ENCODE assay signal across 23 cellular contexts in genomic region chr1:114549137-114549536, GRCh38. TPM values are rescaled to one million over a fixed set of nuclear protein-coding genes. Genes with fewer than 3 reads are reported as not detected.
DNase-seq lines count a peak whose midpoint lies in the region; ATAC-seq and TF ChIP-seq lines count a peak whose summit lies in the region.
"Had no signal": no experiment of that assay in that cellular context is flagged by ENCODE, and none has a peak within 500 bp of the region (broad histone marks: within the 10 kb centered on the region; RNA-seq: fewer than 3 reads in every experiment).

No MANE protein-coding gene starts in this region.

- H3K4me3 ChIP-seq in HL-60 (replicated peaks; ENCODE audit: insufficient read depth, low read length) (no peak overlapping the region), cardiac fibroblast (replicated peaks in 1 of 2; ENCODE audit: low read depth in 2 of 2, low read length in 2 of 2) (no peak overlapping the region), lower lobe of right lung (no peak overlapping the region), Karpas-422 (ENCODE audit: low read length) (no peak overlapping the region), prostate gland (no peak overlapping the region)
- H3K4me3 ChIP-seq: heart left ventricle, ovary, right atrium auricular region, SJSA1, testis, vagina had no signal

- no peak overlapping the region for H3K4me2 ChIP-seq in Karpas-422 (ENCODE audit: low read depth, low read length, poor library complexity, severe bottlenecking)

- H3K27ac ChIP-seq in HL-60 (replicated peaks) (no peak overlapping the region), lower lobe of right lung (no peak overlapping the region), Karpas-422 (ENCODE audit: low read length) (no peak overlapping the region), prostate gland (no peak overlapping the region)
- H3K27ac ChIP-seq: heart left ventricle, ovary, right atrium auricular region, SJSA1, testis, vagina had no signal

- WGBS in prostate gland, result 67% methylated on average over 4 of the region's 4 CpGs

- DNase-seq in HL-60 (ENCODE audit: low read depth in 1 of 2, low spot score in 1 of 2) (peak; percentile 43 to 54), NOMO-1 treated with DMSO at 0.1 percent for 48 hours (lab: John Stamatoyannopoulos, UW; ENCODE audit: unreplicated experiment) (peak; percentile 68), cardiac fibroblast (ENCODE audit: low read depth in 2 of 2) (peak; percentile 8 to 24), lower lobe of right lung (no peak), NCI-H1105 treated with DMSO at 0.1 percent for 48 hours (lab: John Stamatoyannopoulos, UW) (no peak), Karpas-422 (no peak), prostate gland (ENCODE audit: low spot score) (no peak)
- DNase-seq: activated T-cell treated with anti-CD3 and anti-CD28 coated beads, Interleukin-2, amount 50 U/mL, for 4 hours; C1 segment of cervical spinal cord; dermis blood vessel endothelial cell; H9; heart left ventricle; left ventricle myocardium superior; NCI-H1417; NCI-H446 treated with DMSO at 0.1 percent for 48 hours; ovary; stimulated activated CD4-positive, alpha-beta T cell treated with anti-CD3 and anti-CD28 coated beads, Interleukin-4, amount 100 ng/mL, for 1 hour; stimulated activated naive B cell treated with anti-CD40 and anti-IgM and Interleukin-4, amounts not matched to agents 10 μg/mL and 1 μg/mL and 100 μg/mL, for 72 hours; testis had no signal

- no peaks in the 10 kb centered on the region for H3K79me2 ChIP-seq in Karpas-422 (ENCODE audit: low read length)

- no peak overlapping the region for H2AFZ ChIP-seq in Karpas-422 (ENCODE audit: low read length)

- H3K9me2 ChIP-seq in Karpas-422 (replicated peaks; ENCODE audit: insufficient read depth, low read length), result no peaks in the 10 kb centered on the region

- H3K36me3 ChIP-seq in lower lobe of right lung (no peaks in the 10 kb centered on the region), Karpas-422 (ENCODE audit: insufficient read depth, low read length) (no peaks in the 10 kb centered on the region), prostate gland (no peaks in the 10 kb centered on the region)
- H3K36me3 ChIP-seq: heart left ventricle, ovary, right atrium auricular region, SJSA1, vagina had no signal

- TF ChIP-seq CTCF in HL-60 (IDR thresholded peaks at IDR 0.05; ENCODE audit: insufficient read depth, low read length) (no peak), cardiac fibroblast (IDR thresholded peaks at IDR 0.05; ENCODE audit: low read depth, low read length) (no peak), lower lobe of right lung (IDR thresholded peaks at IDR 0.05) (no peak), prostate gland (IDR thresholded peaks at IDR 0.05) (no peak)

- H3K4me1 ChIP-seq in lower lobe of right lung (no peaks in the 10 kb centered on the region), Karpas-422 (ENCODE audit: low read length) (no peaks in the 10 kb centered on the region), prostate gland (replicated peaks) (no peaks in the 10 kb centered on the region)
- H3K4me1 ChIP-seq: heart left ventricle, right atrium auricular region, SJSA1, testis, vagina had no signal

- H3K27me3 ChIP-seq in HL-60 (ENCODE audit: insufficient read depth, poor library complexity, severe bottlenecking), result no peaks in the 10 kb centered on the region
- H3K27me3 ChIP-seq in lower lobe of right lung (ENCODE audit: low read depth), result no peaks in the 10 kb centered on the region
- H3K27me3 ChIP-seq in Karpas-422 (ENCODE audit: low read length), result no peaks in the 10 kb centered on the region; the same call in 1 of the 2 replicates
- H3K27me3 ChIP-seq in prostate gland (replicated peaks; ENCODE audit: insufficient read depth), result no peaks in the 10 kb centered on the region
- H3K27me3 ChIP-seq: heart left ventricle, ovary, right atrium auricular region, SJSA1, testis, vagina had no signal

- H4K20me1 ChIP-seq in Karpas-422 (ENCODE audit: insufficient read depth, low read depth, low read length), result no peaks in the 10 kb centered on the region

- no peak for TF ChIP-seq POLR2A in prostate gland (IDR thresholded peaks at IDR 0.05)

- ATAC-seq in lower lobe of right lung (peak; percentile 83 to 90), GM21447 (IDR thresholded peaks at IDR 0.05; ENCODE audit: unreplicated experiment) (no peak)
- ATAC-seq: activated T-cell treated with anti-CD3 and anti-CD28 coated beads, Interleukin-2, amount 50 U/mL, for 4 hours; heart left ventricle; left ventricle myocardium superior; stimulated activated naive B cell treated with anti-CD40 and anti-IgM and Interleukin-4, amounts not matched to agents 10 μg/mL and 1 μg/mL and 100 μg/mL, for 72 hours had no signal

- H3K9me3 ChIP-seq in lower lobe of right lung (no peaks in the 10 kb centered on the region), Karpas-422 (ENCODE audit: low read length) (no peaks in the 10 kb centered on the region), prostate gland (no peaks in the 10 kb centered on the region)
- H3K9me3 ChIP-seq: heart left ventricle, ovary, right atrium auricular region, SJSA1, testis, vagina had no signal

- intact Hi-C loops in lower lobe of right lung (cut with DNase I) (no loop called here), prostate gland (cut with DNase I) (no loop called here)

- H3K9ac ChIP-seq in Karpas-422 (ENCODE audit: low read length), result no peak overlapping the region

RNA-seq across cellular contexts. Expression of gene BCAS2, which starts 32.3 kb away (rescaled TPM):
- 24.1 TPM for total RNA-seq in lower lobe of right lung
- 45.7 and 46.2 TPM in 2 replicates for total RNA-seq in Karpas-422 (2014; rRNA removed; shearing (Covaris generic); ENCODE audit: low replicate concordance)
- total RNA-seq in prostate gland, result 10 to 100 TPM; 35.9 to 38.5 TPM

RNA-seq across cellular contexts. Expression of gene TRIM33, which starts 38.1 kb away (rescaled TPM):
- total RNA-seq in lower lobe of right lung (36.4 TPM), prostate gland (10 to 100 TPM; 36.7 to 54.9 TPM)
- total RNA-seq in Karpas-422 (2014; rRNA removed; shearing (Covaris generic); ENCODE audit: low replicate concordance), result 38.0 and 78.9 TPM in 2 replicates

Comparison
In these comparisons a context has a peak if more than half of its experiments do, and no peak if none do; other contexts are left out.
1. DNase-seq: peak in HL-60 (2 of 2), NOMO-1 treated with DMSO at 0.1 percent for 48 hours (single experiment) and cardiac fibroblast (2 of 2); none in lower lobe of right lung (single experiment), NCI-H1105 treated with DMSO at 0.1 percent for 48 hours (single experiment), Karpas-422 (single experiment) and prostate gland (single experiment).